Comparison of ENCODE assay signal across 9 cellular contexts in genomic region chr4:1192091-1192492, GRCh38. TPM values are rescaled to one million over a fixed set of nuclear protein-coding genes. Genes with fewer than 3 reads are reported as not detected.
DNase-seq lines count a peak whose midpoint lies in the region; ATAC-seq and TF ChIP-seq lines count a peak whose summit lies in the region.
"Had no signal": no experiment of that assay in that cellular context is flagged by ENCODE, and none has a peak within 500 bp of the region (broad histone marks: within the 10 kb centered on the region; RNA-seq: fewer than 3 reads in every experiment).

No MANE protein-coding gene starts in this region.

- no peak overlapping the region for H3K27ac Mint-ChIP-seq in activated CD4-positive, alpha-beta T cell treated with anti-CD3 and anti-CD28 coated beads for 36 hours
- H3K27ac Mint-ChIP-seq in activated CD4-positive, alpha-beta T cell treated with anti-CD3 and anti-CD28 coated beads, Interleukin-2, amount 10 ng/mL, durations not matched to agents 24 days and 14 days = no peak overlapping the region
- no peak overlapping the region for H3K27ac Mint-ChIP-seq in CD4-positive, alpha-beta T cell
- H3K27ac Mint-ChIP-seq: B cell had no signal

- no peak for ATAC-seq in activated CD4-positive, alpha-beta T cell treated with anti-CD3 and anti-CD28 coated beads for 36 hours
- ATAC-seq in CD4-positive, alpha-beta T cell (ENCODE audit: poor library complexity) = no peak
- no peak for ATAC-seq in HG02798 (IDR thresholded peaks at IDR 0.05; ENCODE audit: poor library complexity, unreplicated experiment)

- H3K4me1 ChIP-seq in uterus = peaks cover 5 to 30% of the 10 kb centered on the region in 2 donors

- no peaks in the 10 kb centered on the region for H3K9me3 Mint-ChIP-seq in activated CD4-positive, alpha-beta T cell treated with anti-CD3 and anti-CD28 coated beads for 36 hours (ENCODE audit: low read depth)
- no peaks in the 10 kb centered on the region for H3K9me3 Mint-ChIP-seq in activated CD4-positive, alpha-beta T cell treated with anti-CD3 and anti-CD28 coated beads, Interleukin-2, amount 10 ng/mL, durations not matched to agents 24 days and 14 days
- no peaks in the 10 kb centered on the region for H3K9me3 Mint-ChIP-seq in CD4-positive, alpha-beta T cell

- H3K9me3 ChIP-seq in uterus = no peaks in the 10 kb centered on the region
- no peaks in the 10 kb centered on the region for H3K9me3 ChIP-seq in CD4-positive, alpha-beta T cell (ENCODE audit: control insufficient read depth, low read length)

- TF ChIP-seq POLR2A in uterus (IDR thresholded peaks at IDR 0.05) = no peak

- POLR2A ChIA-PET in activated CD4-positive, alpha-beta T cell treated with anti-CD3 and anti-CD28 coated beads for 36 hours (lab: Charles Lee) = no interaction called here
- POLR2A ChIA-PET in CD4-positive, alpha-beta T cell (lab: Charles Lee) = interaction anchor here (1.2 kb wide), 1 partner anchor 10 kb away, joined by 8 read pairs; no protein-coding TSS in a partner anchor

- TF ChIP-seq CTCF in uterus (IDR thresholded peaks at IDR 0.05) = no peak
- no peak for TF ChIP-seq CTCF in CD4-positive, alpha-beta T cell (IDR thresholded peaks at IDR 0.05)

- DNase-seq in activated CD4-positive, alpha-beta T cell treated with anti-CD3 and anti-CD28 coated beads for 36 hours = peak; percentile 1
- DNase-seq in activated CD4-positive, alpha-beta T cell treated with anti-CD3 and anti-CD28 coated beads, Interleukin-2, amount 10 ng/mL, durations not matched to agents 24 days and 14 days = no peak
- DNase-seq in dermis microvascular lymphatic vessel endothelial cell (ENCODE audit: low read depth in 2 of 2) (peak; percentile 57 to 94), medulla oblongata (ENCODE audit: extremely low spot score) (peak; percentile 97), uterus (peak; percentile 94 to 97), GDM1 (lab: John Stamatoyannopoulos, UW) (no peak)
- DNase-seq in CD4-positive, alpha-beta T cell = no peak

- no peaks in the 10 kb centered on the region for H3K27me3 Mint-ChIP-seq in activated CD4-positive, alpha-beta T cell treated with anti-CD3 and anti-CD28 coated beads for 36 hours
- H3K27me3 Mint-ChIP-seq in activated CD4-positive, alpha-beta T cell treated with anti-CD3 and anti-CD28 coated beads, Interleukin-2, amount 10 ng/mL, durations not matched to agents 24 days and 14 days = no peaks in the 10 kb centered on the region
- no peaks in the 10 kb centered on the region for H3K27me3 Mint-ChIP-seq in CD4-positive, alpha-beta T cell
- H3K27me3 Mint-ChIP-seq: B cell had no signal

- no peaks in the 10 kb centered on the region for H3K36me3 ChIP-seq in uterus

- no peaks in the 10 kb centered on the region for H3K27me3 ChIP-seq in uterus
- no peaks in the 10 kb centered on the region for H3K27me3 ChIP-seq in CD4-positive, alpha-beta T cell (ENCODE audit: control insufficient read depth, insufficient read depth, low read length)

- no peak overlapping the region for H3K4me3 Mint-ChIP-seq in activated CD4-positive, alpha-beta T cell treated with anti-CD3 and anti-CD28 coated beads for 36 hours
- H3K4me3 Mint-ChIP-seq in activated CD4-positive, alpha-beta T cell treated with anti-CD3 and anti-CD28 coated beads, Interleukin-2, amount 10 ng/mL, durations not matched to agents 24 days and 14 days = no peak overlapping the region
- H3K4me3 Mint-ChIP-seq in CD4-positive, alpha-beta T cell = no peak overlapping the region
- H3K4me3 Mint-ChIP-seq: B cell had no signal

- H3K4me3 ChIP-seq in uterus = peak overlapping the region in 1 of 2 donors; percentile 7

- H3K27ac ChIP-seq in uterus = peak overlapping the region; percentile 93 to 99
- H3K27ac ChIP-seq in CD4-positive, alpha-beta T cell (ENCODE audit: low read depth, low read length) = no peak overlapping the region

- intact Hi-C loops in activated CD4-positive, alpha-beta T cell treated with anti-CD3 and anti-CD28 coated beads for 36 hours (cut with DNase I, micrococcal nuclease) = no loop called here
- intact Hi-C loops in activated CD4-positive, alpha-beta T cell treated with anti-CD3 and anti-CD28 coated beads, Interleukin-2, amount 10 ng/mL, durations not matched to agents 24 days and 14 days (cut with micrococcal nuclease) = no loop called here
- intact Hi-C loops in uterus (cut with DNase I; ENCODE audit: low total_unique reads) = no loop called here
- intact Hi-C loops in CD4-positive, alpha-beta T cell (cut with DNase I, micrococcal nuclease) = no loop called here

- H3K4me1 Mint-ChIP-seq in activated CD4-positive, alpha-beta T cell treated with anti-CD3 and anti-CD28 coated beads for 36 hours = peaks cover 2% of the 10 kb centered on the region
- peaks cover 5% of the 10 kb centered on the region for H3K4me1 Mint-ChIP-seq in activated CD4-positive, alpha-beta T cell treated with anti-CD3 and anti-CD28 coated beads, Interleukin-2, amount 10 ng/mL, durations not matched to agents 24 days and 14 days
- H3K4me1 Mint-ChIP-seq in CD4-positive, alpha-beta T cell (ENCODE audit: low read depth) = peaks cover 3% of the 10 kb centered on the region

- peaks cover 4% of the 10 kb centered on the region for H3K36me3 Mint-ChIP-seq in activated CD4-positive, alpha-beta T cell treated with anti-CD3 and anti-CD28 coated beads for 36 hours (ENCODE audit: low read depth)
- H3K36me3 Mint-ChIP-seq in activated CD4-positive, alpha-beta T cell treated with anti-CD3 and anti-CD28 coated beads, Interleukin-2, amount 10 ng/mL, durations not matched to agents 24 days and 14 days (ENCODE audit: low read depth) = peaks cover 16% of the 10 kb centered on the region
- H3K36me3 Mint-ChIP-seq in CD4-positive, alpha-beta T cell (ENCODE audit: low read depth) = peaks cover 5% of the 10 kb centered on the region

- CTCF ChIA-PET in activated CD4-positive, alpha-beta T cell treated with anti-CD3 and anti-CD28 coated beads for 36 hours (lab: Charles Lee) = interaction anchor here (0.6 kb wide), 1 partner anchor 27 kb away, joined by 4 read pairs; no protein-coding TSS in a partner anchor
- CTCF ChIA-PET in CD4-positive, alpha-beta T cell (lab: Charles Lee) = no interaction called here

RNA-seq across cellular contexts. Expression of gene SPON2, which starts 19.7 kb away (rescaled TPM):
- total RNA-seq in activated CD4-positive, alpha-beta T cell treated with anti-CD3 and anti-CD28 coated beads for 36 hours = 1 to 10 TPM; 7.5 to 8.5 TPM
- 20.7 and 21.6 TPM in 2 replicates for total RNA-seq in activated CD4-positive, alpha-beta T cell treated with anti-CD3 and anti-CD28 coated beads, Interleukin-2, amount 10 ng/mL, durations not matched to agents 24 days and 14 days
- 0.26 and 0.76 TPM in 2 replicates for total RNA-seq in dermis microvascular lymphatic vessel endothelial cell
- 100 to 1,000 TPM in 2 of 4 donors, 10 to 100 TPM in 2; 60.6 to 262 (median 115) TPM for total RNA-seq in uterus
- 10 to 100 TPM; 12.8 to 15.7 TPM for total RNA-seq in CD4-positive, alpha-beta T cell

RNA-seq across cellular contexts. Expression of gene CTBP1, which starts 56.8 kb away (rescaled TPM):
- total RNA-seq in activated CD4-positive, alpha-beta T cell treated with anti-CD3 and anti-CD28 coated beads for 36 hours = 100 to 1,000 TPM; 152 to 177 TPM
- 190 and 200 TPM in 2 replicates for total RNA-seq in activated CD4-positive, alpha-beta T cell treated with anti-CD3 and anti-CD28 coated beads, Interleukin-2, amount 10 ng/mL, durations not matched to agents 24 days and 14 days
- 211 and 274 TPM in 2 replicates for total RNA-seq in dermis microvascular lymphatic vessel endothelial cell
- 100 to 1,000 TPM; 104 to 193 (median 162) TPM for total RNA-seq in uterus
- total RNA-seq in CD4-positive, alpha-beta T cell = 100 to 1,000 TPM; 132 to 148 TPM

Comparison
In these comparisons a context has a peak if more than half of its experiments do, and no peak if none do; other contexts are left out.
1. DNase-seq: peak in activated CD4-positive, alpha-beta T cell treated with anti-CD3 and anti-CD28 coated beads for 36 hours (single experiment), dermis microvascular lymphatic vessel endothelial cell (2 of 2), medulla oblongata (single experiment) and uterus (2 of 2); none in activated CD4-positive, alpha-beta T cell treated with anti-CD3 and anti-CD28 coated beads, Interleukin-2, amount 10 ng/mL, durations not matched to agents 24 days and 14 days (single experiment), CD4-positive, alpha-beta T cell (0 of 10) and GDM1 (single experiment).